In genomic region chr1:159474926-159475325, GRCh38 we compare ENCODE assay signal across 28 cellular contexts.
"Had no signal": no experiment of that assay in that cellular context is flagged by ENCODE, and none has a peak within 500 bp of the region (broad histone marks: within the 10 kb centered on the region; RNA-seq: fewer than 3 reads in every experiment).

No MANE protein-coding gene starts in this region.

- H3K4me2 ChIP-seq: KMS-11, PC-9, SK-N-SH had no signal

- H3K27ac ChIP-seq: KMS-11, PC-9, RWPE1, SJSA1 had no signal

- H3K4me1 ChIP-seq: SJSA1 had no signal

- H3K27me3 ChIP-seq: SJSA1 had no signal

- H3K9ac ChIP-seq: KMS-11, SK-N-SH had no signal

- H2AFZ ChIP-seq: PC-9 had no signal

- H3K36me3 ChIP-seq: MG63, SJSA1 had no signal

- DNase-seq: Karpas-422, MG63, NCI-H1092, NCI-H1105, NCI-H1417 treated with DMSO at 0.1 percent for 48 hours, NCI-H1436 treated with DMSO at 0.1 percent for 48 hours, NCI-H1694 treated with DMSO at 0.1 percent for 48 hours, NCI-H187 treated with DMSO at 0.1 percent for 48 hours, NCI-H2029, NCI-H2081, NCI-H2171, NCI-H226, NCI-H446 treated with DMSO at 0.1 percent for 48 hours, NCI-H510A, NCI-H524, NCI-H526, NCI-H69, NCI-H748 treated with DMSO at 0.1 percent for 48 hours, NCI-H82, PC-9, Right ventricle myocardium superior, SHP77 treated with DMSO at 0.1 percent for 48 hours, SK-N-SH, T-cell had no signal

- H3K4me3 ChIP-seq: MG63, PC-9, SJSA1 had no signal

- ATAC-seq: Panc1, T-cell had no signal

- H3K9me3 ChIP-seq: MG63, SJSA1, SK-N-SH had no signal
